10 cellular contexts compared by ENCODE assay signal in genomic region chr5:68406344-68406743, GRCh38.
DNase-seq lines count a peak whose midpoint lies in the region; ATAC-seq and TF ChIP-seq lines count a peak whose summit lies in the region.
"Had no signal": no experiment of that assay in that cellular context is flagged by ENCODE, and none has a peak within 500 bp of the region (broad histone marks: within the 10 kb centered on the region; RNA-seq: fewer than 3 reads in every experiment).

No MANE protein-coding gene starts in this region.

- peaks cover 12 to 26% (median 14%) of the 10 kb centered on the region in 7 donors for H3K4me1 Mint-ChIP-seq in naive thymus-derived CD4-positive, alpha-beta T cell

- DNase-seq in HCT116 (ENCODE audit: low read depth, low spot score) (no peak), lower lobe of right lung (no peak), substantia nigra (lab: John Stamatoyannopoulos, UW) (no peak), NCI-H1436 (lab: John Stamatoyannopoulos, UW) (no peak), NCI-H2081 treated with DMSO at 0.1 percent for 48 hours (lab: John Stamatoyannopoulos, UW) (no peak)
- no peak for DNase-seq in naive thymus-derived CD4-positive, alpha-beta T cell
- DNase-seq: SHP77 treated with DMSO at 0.1 percent for 48 hours, upper lobe of right lung had no signal

- H3K4me3 ChIP-seq in HCT116 (replicated peaks in 1 of 2; ENCODE audit: low read depth in 1 of 2, low read length in 2 of 2) (no peak overlapping the region), SU-DHL-6 (ENCODE audit: insufficient read depth, low read length, poor library complexity, severe bottlenecking) (no peak overlapping the region), lower lobe of right lung (no peak overlapping the region)
- H3K4me3 ChIP-seq in naive thymus-derived CD4-positive, alpha-beta T cell (ENCODE audit: low read length) = no peak overlapping the region
- H3K4me3 ChIP-seq: upper lobe of right lung had no signal

- H3K4me3 Mint-ChIP-seq in naive thymus-derived CD4-positive, alpha-beta T cell = peak overlapping the region in 6 of 10 donors; percentile 5 to 66 (median 58)

- H3K9me3 Mint-ChIP-seq in naive thymus-derived CD4-positive, alpha-beta T cell = no peaks in the 10 kb centered on the region

- TF ChIP-seq RAD21 in HCT116 (IDR thresholded peaks at IDR 0.05; ENCODE audit: low read depth) = no peak

- H3K36me3 ChIP-seq in HCT116 (ENCODE audit: control insufficient read depth in 1 of 2, insufficient read depth in 2 of 2, low read length in 2 of 2) (no peaks in the 10 kb centered on the region), SU-DHL-6 (ENCODE audit: low read length) (no peaks in the 10 kb centered on the region), lower lobe of right lung (no peaks in the 10 kb centered on the region)
- H3K36me3 ChIP-seq in naive thymus-derived CD4-positive, alpha-beta T cell (ENCODE audit: control insufficient read depth in 2 of 3, insufficient read depth in 3 of 3, low read length in 3 of 3) = no peaks in the 10 kb centered on the region
- H3K36me3 ChIP-seq: upper lobe of right lung had no signal

- no peak for TF ChIP-seq POLR2A in HCT116 (IDR thresholded peaks at IDR 0.05; ENCODE audit: borderline replicate concordance, extremely low read depth, insufficient read depth, insufficient read length)

- ATAC-seq in GM18861 (IDR thresholded peaks at IDR 0.05; ENCODE audit: unreplicated experiment) (peak; percentile 11), HCT116 (no peak), lower lobe of right lung (no peak)
- no peak for ATAC-seq in naive thymus-derived CD4-positive, alpha-beta T cell

- H3F3A ChIP-seq in SU-DHL-6 (ENCODE audit: insufficient read depth) = no peaks in the 10 kb centered on the region

- H3K4me1 ChIP-seq in HCT116 (ENCODE audit: control insufficient read depth in 1 of 2, insufficient read depth in 2 of 2, low read length in 2 of 2) = peaks cover 0 to 16% of the 10 kb centered on the region in 2 experiments; a peak in 1 of 4 replicates
- peaks cover 8 to 18% of the 10 kb centered on the region in 2 donors for H3K4me1 ChIP-seq in naive thymus-derived CD4-positive, alpha-beta T cell (ENCODE audit: control insufficient read depth in 2 of 2, insufficient read depth in 2 of 2, low read length in 2 of 2)
- peaks cover 6% of the 10 kb centered on the region for H3K4me1 ChIP-seq in lower lobe of right lung

- no peaks in the 10 kb centered on the region for H4K20me1 ChIP-seq in HCT116 (ENCODE audit: insufficient read depth)
- no peaks in the 10 kb centered on the region for H4K20me1 ChIP-seq in SU-DHL-6 (ENCODE audit: low read depth, low read length)

- peaks cover 0 to 2% (median 0%) of the 10 kb centered on the region in 5 donors for H3K27me3 Mint-ChIP-seq in naive thymus-derived CD4-positive, alpha-beta T cell

- no peak overlapping the region for H3K4me2 ChIP-seq in HCT116 (ENCODE audit: low read length)
- no peak overlapping the region for H3K4me2 ChIP-seq in SU-DHL-6 (ENCODE audit: low read depth, low read length, poor library complexity, severe bottlenecking)

- no TSS peak for BruUV-seq in HCT116 (replicated peaks; lab: Mats Ljungman, UMichigan)

- H3K36me3 Mint-ChIP-seq in naive thymus-derived CD4-positive, alpha-beta T cell = peaks cover 0 to 4% (median 0%) of the 10 kb centered on the region in 5 donors

- H3K27ac Mint-ChIP-seq in naive thymus-derived CD4-positive, alpha-beta T cell = peak overlapping the region in 7 of 9 donors; percentile 37 to 87 (median 64)

- RAD21 ChIA-PET in HCT116 (lab: Charles Lee; ENCODE audit: low non-redundant PET in 1 of 2, low total read pairs in 2 of 2, uncharacterized antibody in 2 of 2, unreplicated experiment in 2 of 2) = no interaction called here

- H3K27me3 ChIP-seq in HCT116 (ENCODE audit: insufficient read depth, low read length) (no peaks in the 10 kb centered on the region), SU-DHL-6 (ENCODE audit: low read length) (no peaks in the 10 kb centered on the region), lower lobe of right lung (ENCODE audit: low read depth) (no peaks in the 10 kb centered on the region)
- H3K27me3 ChIP-seq in naive thymus-derived CD4-positive, alpha-beta T cell (ENCODE audit: control insufficient read depth in 2 of 2, insufficient read depth in 2 of 2, low read length in 2 of 2) = no peaks in the 10 kb centered on the region
- H3K27me3 ChIP-seq: upper lobe of right lung had no signal

- TF ChIP-seq CTCF in HCT116 (IDR thresholded peaks at IDR 0.05 in 2 of 3, conservative IDR thresholded peaks at IDR 0.05 in 1 of 3; ENCODE audit: borderline replicate concordance in 1 of 3, insufficient read depth in 1 of 3, low read depth in 2 of 3, low read length in 2 of 3) (no peak), SU-DHL-6 (IDR thresholded peaks at IDR 0.05; ENCODE audit: insufficient read depth, low read length, poor library complexity, severe bottlenecking) (no peak), lower lobe of right lung (IDR thresholded peaks at IDR 0.05) (no peak)

- no peaks in the 10 kb centered on the region for H3K79me2 ChIP-seq in HCT116 (ENCODE audit: insufficient read depth, low read length)
- H3K79me2 ChIP-seq in SU-DHL-6 (ENCODE audit: insufficient read depth, low read length) = no peaks in the 10 kb centered on the region

- H3K27ac ChIP-seq in HCT116 (ENCODE audit: low read depth, low read length) (no peak overlapping the region), SU-DHL-6 (ENCODE audit: low read depth, low read length) (no peak overlapping the region), lower lobe of right lung (no peak overlapping the region), substantia nigra (ENCODE audit: low read depth, low read length, poor library complexity, severe bottlenecking) (no peak overlapping the region)
- H3K27ac ChIP-seq in naive thymus-derived CD4-positive, alpha-beta T cell (ENCODE audit: low read depth, low read length) = no peak overlapping the region
- H3K27ac ChIP-seq: upper lobe of right lung had no signal

- H3K9me3 ChIP-seq in HCT116 (ENCODE audit: control insufficient read depth in 1 of 2, insufficient read depth in 1 of 2, low read depth in 1 of 2, low read length in 2 of 2) (no peaks in the 10 kb centered on the region), SU-DHL-6 (ENCODE audit: insufficient read depth, low read length) (no peaks in the 10 kb centered on the region), lower lobe of right lung (no peaks in the 10 kb centered on the region)
- no peaks in the 10 kb centered on the region for H3K9me3 ChIP-seq in naive thymus-derived CD4-positive, alpha-beta T cell (ENCODE audit: control insufficient read depth in 2 of 3, low read length in 3 of 3)
- H3K9me3 ChIP-seq: upper lobe of right lung had no signal

- CTCF ChIA-PET in HCT116 (lab: Charles Lee) = no interaction called here
- CTCF ChIA-PET in naive thymus-derived CD4-positive, alpha-beta T cell (lab: Charles Lee) = no interaction called here

- H2AFZ ChIP-seq in HCT116 (ENCODE audit: low read depth, low read length, poor library complexity, severe bottlenecking) = peak overlapping the region; percentile 57
- H2AFZ ChIP-seq in SU-DHL-6 (ENCODE audit: low read depth, low read length, severe bottlenecking) = peak overlapping the region; percentile 1

- POLR2A ChIA-PET in HCT116 (lab: Charles Lee) = interaction anchor here (1.0 kb wide), 1 partner anchor 26 kb away, joined by 3 read pairs; no protein-coding TSS in a partner anchor
- POLR2A ChIA-PET in naive thymus-derived CD4-positive, alpha-beta T cell (lab: Charles Lee) = no interaction called here

- H3K9ac ChIP-seq in HCT116 (ENCODE audit: low read length) (no peak overlapping the region), SU-DHL-6 (ENCODE audit: low read length) (no peak overlapping the region)

- H3K9me2 ChIP-seq in HCT116 (ENCODE audit: insufficient read depth) (no peaks in the 10 kb centered on the region), SU-DHL-6 (replicated peaks; ENCODE audit: insufficient read depth, low read length) (no peaks in the 10 kb centered on the region)

- intact Hi-C loops in HCT116 (cut with micrococcal nuclease) = no loop called here
- intact Hi-C loops in naive thymus-derived CD4-positive, alpha-beta T cell (cut with micrococcal nuclease) = loop anchor here in 1 of 2 donors (2.0 kb wide), 2 partner anchors 18 to 26 kb away; no protein-coding TSS in a partner anchor
- intact Hi-C loops in lower lobe of right lung (cut with DNase I) = no loop called here

TF ChIP-seq in HCT116, 20 proteins besides CTCF, POLR2A, EP300 and RAD21 (continues in another document):
- no peak for TF ChIP-seq SP1 (IDR thresholded peaks at IDR 0.05; ENCODE audit: low read depth)
- no peak for TF ChIP-seq REST (IDR thresholded peaks at IDR 0.05; ENCODE audit: low read depth)
- no peak for TF ChIP-seq JUND (IDR thresholded peaks at IDR 0.05)
- TF ChIP-seq EZH2phosphoT487 (IDR thresholded peaks at IDR 0.05; ENCODE audit: borderline replicate concordance) = no peak
